16 cellular contexts compared by ENCODE assay signal in the genomic region with DNA sequence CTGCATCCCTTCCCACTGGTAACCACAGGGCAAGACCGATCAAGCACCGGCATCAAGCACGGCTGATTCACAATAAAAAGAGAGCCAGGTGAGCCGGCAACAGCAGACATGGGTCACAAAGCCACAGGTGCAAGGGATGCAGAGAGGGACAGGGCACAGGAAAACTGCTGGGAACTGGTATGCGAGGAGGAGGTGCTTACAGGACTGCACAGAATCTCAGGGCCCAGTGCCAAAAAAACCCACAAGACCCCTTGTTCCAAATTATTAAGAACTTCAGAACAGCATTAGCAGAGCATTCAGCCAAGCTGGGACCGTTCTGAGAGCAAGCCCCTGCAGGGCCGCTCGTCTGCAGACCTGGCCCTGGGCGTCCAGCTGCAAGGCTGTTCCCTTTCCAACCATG. TPM values are rescaled to one million over a fixed set of nuclear protein-coding genes. Genes with fewer than 3 reads are reported as not detected.
DNase-seq lines count a peak whose midpoint lies in the region; ATAC-seq, FAIRE-seq and TF ChIP-seq lines count a peak whose summit lies in the region.
"Had no signal": no experiment of that assay in that cellular context is flagged by ENCODE, and none has a peak within 500 bp of the region (broad histone marks: within the 10 kb centered on the region; RNA-seq: fewer than 3 reads in every experiment).

No MANE protein-coding gene starts in this region.

- H3K9me3 ChIP-seq in heart right ventricle: no peaks in the 10 kb centered on the region
- H3K9me3 ChIP-seq: BE2C had no signal

- intact Hi-C loops in posterior vena cava (cut with DNase I): no loop called here
- intact Hi-C loops in heart right ventricle (cut with DNase I): loop anchor here in 1 of 10 donors (10.0 kb wide), 1 partner anchor 779 kb away; no protein-coding TSS in a partner anchor

- no peak overlapping the region for H3K27ac Mint-ChIP-seq in GM23338
- H3K27ac Mint-ChIP-seq: CD4-positive, alpha-beta memory T cell had no signal

- WGBS in heart right ventricle, 2 donors: 93 to 95% methylated on average over 9 of the region's 9 CpGs

- H3K36me3 ChIP-seq in GM23338 (ENCODE audit: insufficient read depth) (no peaks in the 10 kb centered on the region), heart right ventricle (no peaks in the 10 kb centered on the region)
- H3K36me3 ChIP-seq: BE2C had no signal

- no peaks in the 10 kb centered on the region for H3K27me3 ChIP-seq in GM23338 (ENCODE audit: insufficient read depth)
- H3K27me3 ChIP-seq in heart right ventricle: no peaks in the 10 kb centered on the region

- no peaks in the 10 kb centered on the region for H3K4me1 ChIP-seq in GM23338 (ENCODE audit: insufficient read depth)
- H3K4me1 ChIP-seq in heart right ventricle: peaks cover 0 to 5% (median 0%) of the 10 kb centered on the region in 9 donors
- H3K4me1 ChIP-seq: BE2C had no signal

- H3K4me3 Mint-ChIP-seq in GM23338: no peak overlapping the region
- H3K4me3 Mint-ChIP-seq: CD4-positive, alpha-beta memory T cell had no signal

- no peaks in the 10 kb centered on the region for H3K9me2 ChIP-seq in GM23338 (ENCODE audit: insufficient read depth)

- no peak for FAIRE-seq in urothelium cell line (lab: Jason Lieb, UNC)
- FAIRE-seq: H54 had no signal

- no peaks in the 10 kb centered on the region for H3K4me1 Mint-ChIP-seq in GM23338
- H3K4me1 Mint-ChIP-seq: CD4-positive, alpha-beta memory T cell had no signal

- H3K9me3 Mint-ChIP-seq in GM23338: no peaks in the 10 kb centered on the region
- H3K9me3 Mint-ChIP-seq: CD4-positive, alpha-beta memory T cell had no signal

- H3K79me2 ChIP-seq in GM23338 (replicated peaks; ENCODE audit: insufficient read depth): no peaks in the 10 kb centered on the region

- H3K4me3 ChIP-seq in epithelial cell of esophagus (ENCODE audit: low read length): no peak overlapping the region
- no peak overlapping the region for H3K4me3 ChIP-seq in GM23338
- H3K4me3 ChIP-seq in heart right ventricle: no peak overlapping the region

- peak; percentile 34 for DNase-seq in activated effector memory CD4-positive, alpha-beta T cell treated with anti-CD3 and anti-CD28 coated beads, Interleukin-2, amount 50 U/mL, for 16 hours
- DNase-seq in activated effector memory CD4-positive, alpha-beta T cell treated with Interleukin-2 at 50 U/mL for 16 hours: no peak
- DNase-seq in NCI-H146 (lab: John Stamatoyannopoulos, UW) (peak; percentile 41), epithelial cell of esophagus (ENCODE audit: low read depth) (peak; percentile 10), posterior vena cava (ENCODE audit: low spot score) (peak; percentile 63), GM23338 (ENCODE audit: low spot score) (no peak), heart right ventricle (no peak), urothelium cell line (ENCODE audit: low spot score) (no peak)
- DNase-seq: BE2C; CD4-positive, alpha-beta memory T cell; DND-41; GF-D8 had no signal

- no peak overlapping the region for H3K27ac ChIP-seq in GM23338 (ENCODE audit: low read depth)
- H3K27ac ChIP-seq in heart right ventricle: no peak overlapping the region
- H3K27ac ChIP-seq: C4-2B, HL-60 had no signal

- H2AFZ ChIP-seq in GM23338: no peak overlapping the region

- H3F3A ChIP-seq in GM23338 (replicated peaks; ENCODE audit: low read depth): no peaks in the 10 kb centered on the region

- H3K4me2 ChIP-seq in GM23338: no peak overlapping the region

- TF ChIP-seq CTCF in epithelial cell of esophagus (IDR thresholded peaks at IDR 0.05; ENCODE audit: insufficient read depth, low read depth, low read length, missing control alignments) (no peak), GM23338 (conservative IDR thresholded peaks at IDR 0.05; ENCODE audit: low read depth in 2 of 2) (no peak), heart right ventricle (IDR thresholded peaks at IDR 0.05) (no peak)

- no peak for ATAC-seq in GM23338
- no peak for ATAC-seq in heart right ventricle
- ATAC-seq: HCT116 had no signal

- H4K20me1 ChIP-seq in GM23338 (replicated peaks; ENCODE audit: insufficient read depth): no peaks in the 10 kb centered on the region

- H3K27me3 Mint-ChIP-seq in GM23338 (ENCODE audit: insufficient read depth, low read depth, poor library complexity): peaks cover 5% of the 10 kb centered on the region
- H3K27me3 Mint-ChIP-seq: CD4-positive, alpha-beta memory T cell had no signal

- H3K36me3 Mint-ChIP-seq in GM23338 (ENCODE audit: low read depth): peaks cover 3% of the 10 kb centered on the region; the same call in 1 of the 3 replicates

TF ChIP-seq in GM23338, 12 proteins besides CTCF, POLR2A, EP300 and RAD21:
- no peak for TF ChIP-seq STAT1 (IDR thresholded peaks at IDR 0.05; ENCODE audit: unreplicated experiment)
- no peak for TF ChIP-seq ZNF331 (CRISPR knock-in tag; IDR thresholded peaks at IDR 0.05; ENCODE audit: low read depth)
- no peak for TF ChIP-seq NANOG (IDR thresholded peaks at IDR 0.05; ENCODE audit: borderline replicate concordance)
- TF ChIP-seq POLR2AphosphoS5 (IDR thresholded peaks at IDR 0.05; ENCODE audit: low read depth): no peak
- TF ChIP-seq, protein P1, sequence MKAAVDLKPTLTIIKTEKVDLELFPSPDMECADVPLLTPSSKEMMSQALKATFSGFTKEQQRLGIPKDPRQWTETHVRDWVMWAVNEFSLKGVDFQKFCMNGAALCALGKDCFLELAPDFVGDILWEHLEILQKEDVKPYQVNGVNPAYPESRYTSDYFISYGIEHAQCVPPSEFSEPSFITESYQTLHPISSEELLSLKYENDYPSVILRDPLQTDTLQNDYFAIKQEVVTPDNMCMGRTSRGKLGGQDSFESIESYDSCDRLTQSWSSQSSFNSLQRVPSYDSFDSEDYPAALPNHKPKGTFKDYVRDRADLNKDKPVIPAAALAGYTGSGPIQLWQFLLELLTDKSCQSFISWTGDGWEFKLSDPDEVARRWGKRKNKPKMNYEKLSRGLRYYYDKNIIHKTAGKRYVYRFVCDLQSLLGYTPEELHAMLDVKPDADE (IDR thresholded peaks at IDR 0.05): no peak
- no peak for TF ChIP-seq EZH2 (IDR thresholded peaks at IDR 0.05; ENCODE audit: low read depth, unreplicated experiment)

RNA-seq across cellular contexts. Expression of a gene that starts 35.4 kb away (rescaled TPM):
- total RNA-seq in posterior vena cava (under 1 TPM; 0.67 to 0.93 TPM), heart right ventricle (1 to 10 TPM in 2 of 10 donors, under 1 TPM in 8; 0.27 to 1.9 (median 0.70) TPM)
- 4.9 and 5.0 TPM in 2 replicates for total RNA-seq in GM23338 (2014; rRNA removed; shearing (Covaris generic))
- polyA plus RNA-seq in GM23338 (2016; fragmentation: Nextera tagmentation; extraction: Ambion mirVana) (2.7 and 3.1 TPM in 2 replicates), heart right ventricle (under 1 TPM; 0.19 to 0.44 TPM)

Comparison
In these comparisons a context has a peak if more than half of its experiments do, and no peak if none do; other contexts are left out.
1. DNase-seq: peak in activated effector memory CD4-positive, alpha-beta T cell treated with anti-CD3 and anti-CD28 coated beads, Interleukin-2, amount 50 U/mL, for 16 hours (single experiment), NCI-H146 (single experiment), epithelial cell of esophagus (single experiment) and posterior vena cava (single experiment); none in activated effector memory CD4-positive, alpha-beta T cell treated with Interleukin-2 at 50 U/mL for 16 hours (single experiment), GM23338 (single experiment), heart right ventricle (0 of 2) and urothelium cell line (single experiment).